Comparison of ENCODE assay signal across 15 cellular contexts in genomic region chr4:4269326-4269725, GRCh38. TPM values are rescaled to one million over a fixed set of nuclear protein-coding genes. Genes with fewer than 3 reads are reported as not detected.
DNase-seq lines count a peak whose midpoint lies in the region; ATAC-seq and TF ChIP-seq lines count a peak whose summit lies in the region.
"Had no signal": no experiment of that assay in that cellular context is flagged by ENCODE, and none has a peak within 500 bp of the region (broad histone marks: within the 10 kb centered on the region; RNA-seq: fewer than 3 reads in every experiment).

No MANE protein-coding gene starts in this region.

- no peak overlapping the region for H3K4ac ChIP-seq in IMR-90 (ENCODE audit: low read depth, low read length)

- H3K4me1 Mint-ChIP-seq in neural progenitor cell, result no peaks in the 10 kb centered on the region

- peaks cover 2% of the 10 kb centered on the region for H3K27me3 Mint-ChIP-seq in neural progenitor cell (ENCODE audit: insufficient read depth, low read depth)
- H3K27me3 Mint-ChIP-seq: stimulated activated naive B cell treated with anti-CD40 and anti-IgM and Interleukin-4, amounts not matched to agents 10 μg/mL and 1 μg/mL and 100 μg/mL, for 72 hours had no signal

- H3K79me2 ChIP-seq in neural progenitor cell (ENCODE audit: low read depth), result no peaks in the 10 kb centered on the region

- H3K56ac ChIP-seq in IMR-90 (ENCODE audit: extremely low read depth, insufficient read depth, low read length), result no peak overlapping the region

- H3K14ac ChIP-seq in IMR-90 (replicated peaks; ENCODE audit: low read depth, low read length), result no peak overlapping the region

- no peaks in the 10 kb centered on the region for H3K9me3 Mint-ChIP-seq in neural progenitor cell

- DNase-seq in AG04450 (ENCODE audit: low read depth, low spot score) (no peak), IMR-90 (no peak), activated gamma-delta T cell (lab: John Stamatoyannopoulos, UW) (peak; percentile 22), lower lobe of right lung (no peak), medulla oblongata (ENCODE audit: extremely low spot score) (no peak), H7 (no peak), neural progenitor cell (ENCODE audit: low spot score) (no peak), GM19238 (ENCODE audit: insufficient read length, low spot score) (no peak)
- DNase-seq: NCI-H187; SJCRH30; stimulated activated naive B cell treated with anti-CD40 and anti-IgM and Interleukin-4, amounts not matched to agents 10 μg/mL and 1 μg/mL and 100 μg/mL, for 72 hours had no signal

- intact Hi-C loops in IMR-90 (cut with micrococcal nuclease), result no loop called here
- intact Hi-C loops in lower lobe of right lung (cut with DNase I), result no loop called here

- H3K4me1 ChIP-seq in IMR-90 (ENCODE audit: control insufficient read depth, insufficient read depth, low read length), result no peaks in the 10 kb centered on the region; the same call in 1 of the 2 replicates
- H3K4me1 ChIP-seq in lower lobe of right lung, result peaks cover 5% of the 10 kb centered on the region
- no peaks in the 10 kb centered on the region for H3K4me1 ChIP-seq in neural progenitor cell
- H3K4me1 ChIP-seq: SJCRH30 had no signal

- no peak overlapping the region for H4K8ac ChIP-seq in IMR-90 (ENCODE audit: low read depth in 2 of 2, low read length in 2 of 2)

- no peaks in the 10 kb centered on the region for H3K9me1 ChIP-seq in IMR-90 (ENCODE audit: insufficient read depth, low read length)

- H4K20me1 ChIP-seq in IMR-90 (ENCODE audit: insufficient read depth, low read length), result no peaks in the 10 kb centered on the region
- no peaks in the 10 kb centered on the region for H4K20me1 ChIP-seq in neural progenitor cell (ENCODE audit: low read depth)

- no peaks in the 10 kb centered on the region for H3F3A ChIP-seq in neural progenitor cell (ENCODE audit: low read depth)

- no peak overlapping the region for H4K5ac ChIP-seq in IMR-90 (ENCODE audit: low read depth, low read length)

- no peak overlapping the region for H3K4me2 ChIP-seq in IMR-90 (ENCODE audit: low read depth, low read length)
- no peak overlapping the region for H3K4me2 ChIP-seq in neural progenitor cell

- H3K27me3 ChIP-seq in AG04450 (ENCODE audit: control insufficient read depth, insufficient read depth, low read length) (no peaks in the 10 kb centered on the region), IMR-90 (ENCODE audit: control insufficient read depth, insufficient read depth, low read length) (no peaks in the 10 kb centered on the region), lower lobe of right lung (ENCODE audit: low read depth) (no peaks in the 10 kb centered on the region), H7 (ENCODE audit: control insufficient read depth, insufficient read depth, low read length) (no peaks in the 10 kb centered on the region), neural progenitor cell (no peaks in the 10 kb centered on the region)
- H3K27me3 ChIP-seq: SJCRH30 had no signal

- H3K36me3 ChIP-seq in IMR-90 (ENCODE audit: control insufficient read depth, insufficient read depth, low read length) (peaks cover 29% of the 10 kb centered on the region), lower lobe of right lung (peaks cover 68% of the 10 kb centered on the region), H7 (replicated peaks; ENCODE audit: control insufficient read depth, insufficient read depth, low read length) (peaks cover 28% of the 10 kb centered on the region), neural progenitor cell (peaks cover 5% of the 10 kb centered on the region)

- H3K27ac Mint-ChIP-seq in neural progenitor cell, result no peak overlapping the region

- CTCF ChIA-PET in AG04450 (lab: Charles Lee) (interaction anchor here (1.8 kb wide), 1 partner anchor 10 kb away, joined by 4 read pairs; no protein-coding TSS in a partner anchor), IMR-90 (lab: Yijun Ruan, JAX) (interaction anchor here (1.6 kb wide), 1 partner anchor 9 kb away, joined by 5 read pairs; no protein-coding TSS in a partner anchor)

- H2AFZ ChIP-seq in IMR-90 (replicated peaks; ENCODE audit: low read length, poor library complexity) (no peak overlapping the region), neural progenitor cell (replicated peaks) (no peak overlapping the region)

- in situ Hi-C loops in IMR-90 (cut with MboI; ENCODE audit: low sequenced_read_pairs), result no loop called here

- WGBS in IMR-90 (ENCODE audit: extremely low coverage in 2 of 2, insufficient read length in 1 of 2), 2 experiments, result 100% methylated on average over 1 of the region's 11 CpGs; no CpG with 5 or more reads in 1 of the 2 experiments

- H3K79me1 ChIP-seq in IMR-90 (ENCODE audit: low read depth in 1 of 2, low read length in 2 of 2), result no peaks in the 10 kb centered on the region

- no peak for TF ChIP-seq RAD21 in IMR-90 (IDR thresholded peaks at IDR 0.05; ENCODE audit: low read length)

- H2BK20ac ChIP-seq in IMR-90 (ENCODE audit: low read depth, low read length), result no peak overlapping the region

- H2BK120ac ChIP-seq in IMR-90 (ENCODE audit: low read depth, low read length), result no peak overlapping the region

- no peak overlapping the region for H3K18ac ChIP-seq in IMR-90 (ENCODE audit: low read depth, low read length)

- H4K91ac ChIP-seq in IMR-90 (ENCODE audit: insufficient read depth, low read depth, low read length), result no peak overlapping the region

- H2BK15ac ChIP-seq in IMR-90 (ENCODE audit: low read depth, low read length), result no peak overlapping the region

- TF ChIP-seq CTCF in AG04450 (IDR thresholded peaks at IDR 0.05; ENCODE audit: low read depth, low read length) (no peak), IMR-90 (conservative IDR thresholded peaks at IDR 0.05; ENCODE audit: low read depth, low read length) (no peak), lower lobe of right lung (IDR thresholded peaks at IDR 0.05) (no peak), neural progenitor cell (IDR thresholded peaks at IDR 0.05) (no peak)

- TF ChIP-seq POLR2A in IMR-90 (IDR thresholded peaks at IDR 0.05; ENCODE audit: low read depth, low read length), result no peak

- POLR2A ChIA-PET in AG04450 (lab: Yijun Ruan, JAX), result no interaction called here
- POLR2A ChIA-PET in IMR-90 (lab: Charles Lee; ENCODE audit: unreplicated experiment), result no interaction called here

- no peak overlapping the region for H3K4me3 Mint-ChIP-seq in neural progenitor cell
- H3K4me3 Mint-ChIP-seq: stimulated activated naive B cell treated with anti-CD40 and anti-IgM and Interleukin-4, amounts not matched to agents 10 μg/mL and 1 μg/mL and 100 μg/mL, for 72 hours had no signal

- no peak overlapping the region for H3K9ac ChIP-seq in IMR-90 (ENCODE audit: low read depth, low read length)
- no peak overlapping the region for H3K9ac ChIP-seq in neural progenitor cell

- ATAC-seq in IMR-90 (ENCODE audit: low read depth), result no peak
- peak in 1 of 2 donors; percentile 29 for ATAC-seq in lower lobe of right lung
- ATAC-seq: stimulated activated naive B cell treated with anti-CD40 and anti-IgM and Interleukin-4, amounts not matched to agents 10 μg/mL and 1 μg/mL and 100 μg/mL, for 72 hours had no signal

- BruUV-seq in IMR-90 (replicated peaks; lab: Mats Ljungman, UMichigan), result no TSS peak

- H2AK5ac ChIP-seq in IMR-90 (ENCODE audit: low read depth, low read length), result no peak overlapping the region

- H3K9me3 ChIP-seq in AG04450 (ENCODE audit: control insufficient read depth, insufficient read depth, low read length) (no peaks in the 10 kb centered on the region), IMR-90 (ENCODE audit: control insufficient read depth, insufficient read depth, low read length) (no peaks in the 10 kb centered on the region), lower lobe of right lung (no peaks in the 10 kb centered on the region), neural progenitor cell (ENCODE audit: low read depth) (no peaks in the 10 kb centered on the region)
- H3K9me3 ChIP-seq: SJCRH30 had no signal

- H3K4me3 ChIP-seq in AG04450 (ENCODE audit: low read depth, low read length) (no peak overlapping the region), IMR-90 (ENCODE audit: insufficient read depth, low read depth, low read length) (no peak overlapping the region), lower lobe of right lung (no peak overlapping the region), H7 (ENCODE audit: insufficient read depth, low read depth, low read length) (no peak overlapping the region), neural progenitor cell (no peak overlapping the region)
- H3K4me3 ChIP-seq: SJCRH30 had no signal

- dilution Hi-C loops in IMR-90 (cut with HindIII; ENCODE audit: low sequenced_read_pairs, unreplicated experiment), result no loop called here

- H2BK5ac ChIP-seq in IMR-90 (ENCODE audit: low read depth, low read length, poor library complexity, severe bottlenecking), result no peak overlapping the region

- peak overlapping the region; percentile 23 for H2AK9ac ChIP-seq in IMR-90 (replicated peaks; ENCODE audit: low read depth, low read length, poor library complexity)

- peaks cover 7% of the 10 kb centered on the region for H3K36me3 Mint-ChIP-seq in neural progenitor cell

- H3K27ac ChIP-seq in AG04450 (ENCODE audit: low read depth, low read length) (peak overlapping the region; percentile 0), IMR-90 (ENCODE audit: insufficient read depth, low read length) (no peak overlapping the region), lower lobe of right lung (peak overlapping the region; percentile 81), neural progenitor cell (no peak overlapping the region)
- H3K27ac ChIP-seq: C4-2B, SJCRH30, VCaP had no signal

- H3K23ac ChIP-seq in IMR-90 (ENCODE audit: low read depth, low read length), result no peak overlapping the region

RNA-seq across cellular contexts. Expression of gene LYAR, which starts 20.6 kb away (rescaled TPM):
- polyA plus RNA-seq in AG04450 (2011; rRNA removed), result 5.5 and 7.8 TPM in 2 replicates
- 1.1 and 2.6 TPM in 2 replicates for polyA minus RNA-seq in AG04450 (2011; rRNA and poly(A)+ RNA removed)
- total RNA-seq in IMR-90 (2012; rRNA removed), result 5.4 and 13.9 TPM in 2 replicates
- polyA plus RNA-seq in IMR-90 (2012; rRNA removed), result 7.2 and 8.2 TPM in 2 replicates
- polyA plus RNA-seq in IMR-90 (2012; cell fraction: cytosol; rRNA removed), result 1.4 and 3.6 TPM in 2 replicates
- 0.60 and 3.7 TPM in 2 replicates for polyA plus RNA-seq in IMR-90 (2012; cell fraction: nucleus; rRNA removed; ENCODE audit: low replicate concordance)
- 18.0 TPM for total RNA-seq in lower lobe of right lung
- 31.1 and 39.9 TPM in 2 replicates for total RNA-seq in H7 (2014; rRNA removed; shearing (Covaris generic))
- 22.1 and 49.0 TPM in 2 replicates for total RNA-seq in neural progenitor cell (ENCODE audit: low replicate concordance)

RNA-seq across cellular contexts. Expression of gene ZBTB49, which starts 20.7 kb away (rescaled TPM):
- polyA plus RNA-seq in AG04450 (2011; rRNA removed), result 3.9 and 4.6 TPM in 2 replicates
- polyA minus RNA-seq in AG04450 (2011; rRNA and poly(A)+ RNA removed), result 7.1 and 8.8 TPM in 2 replicates
- 4.2 and 4.8 TPM in 2 replicates for total RNA-seq in IMR-90 (2012; rRNA removed)
- polyA plus RNA-seq in IMR-90 (2012; rRNA removed), result 3.2 TPM in 2 replicates
- polyA plus RNA-seq in IMR-90 (2012; cell fraction: cytosol; rRNA removed), result 0.92 and 1.1 TPM in 2 replicates
- polyA plus RNA-seq in IMR-90 (2012; cell fraction: nucleus; rRNA removed; ENCODE audit: low replicate concordance), result 4.7 and 6.9 TPM in 2 replicates
- total RNA-seq in lower lobe of right lung, result 4.9 TPM
- 2.4 and 3.7 TPM in 2 replicates for total RNA-seq in H7 (2014; rRNA removed; shearing (Covaris generic))
- total RNA-seq in neural progenitor cell (ENCODE audit: low replicate concordance), result 13.6 and 20.2 TPM in 2 replicates

RNA-seq across cellular contexts. Expression of gene TMEM128, which starts 21.3 kb away (rescaled TPM):
- polyA plus RNA-seq in AG04450 (2011; rRNA removed), result 32.3 and 44.0 TPM in 2 replicates
- 7.9 and 13.9 TPM in 2 replicates for polyA minus RNA-seq in AG04450 (2011; rRNA and poly(A)+ RNA removed)
- total RNA-seq in IMR-90 (2012; rRNA removed), result 21.9 and 27.2 TPM in 2 replicates
- 16.3 and 22.6 TPM in 2 replicates for polyA plus RNA-seq in IMR-90 (2012; rRNA removed)
- 8.9 and 12.6 TPM in 2 replicates for polyA plus RNA-seq in IMR-90 (2012; cell fraction: cytosol; rRNA removed)
- polyA plus RNA-seq in IMR-90 (2012; cell fraction: nucleus; rRNA removed; ENCODE audit: low replicate concordance), result 3.7 and 11.2 TPM in 2 replicates
- total RNA-seq in lower lobe of right lung, result 29.2 TPM
- 40.6 and 45.6 TPM in 2 replicates for total RNA-seq in H7 (2014; rRNA removed; shearing (Covaris generic))
- 61.3 and 89.3 TPM in 2 replicates for total RNA-seq in neural progenitor cell (ENCODE audit: low replicate concordance)

RNA-seq across cellular contexts. Expression of gene OTOP1, which starts 42.6 kb away (rescaled TPM):
- not detected in 2 replicates for polyA plus RNA-seq in AG04450 (2011; rRNA removed)
- polyA minus RNA-seq in AG04450 (2011; rRNA and poly(A)+ RNA removed), result not detected in 2 replicates
- total RNA-seq in IMR-90 (2012; rRNA removed), result not detected in 2 replicates
- polyA plus RNA-seq in IMR-90 (2012; rRNA removed), result not detected in 2 replicates
- polyA plus RNA-seq in IMR-90 (2012; cell fraction: cytosol; rRNA removed), result not detected in 2 replicates
- not detected in 2 replicates for polyA plus RNA-seq in IMR-90 (2012; cell fraction: nucleus; rRNA removed; ENCODE audit: low replicate concordance)
- total RNA-seq in lower lobe of right lung, result not detected
- not detected in 2 replicates for total RNA-seq in H7 (2014; rRNA removed; shearing (Covaris generic))
- total RNA-seq in neural progenitor cell (ENCODE audit: low replicate concordance), result not detected in 2 replicates
- total RNA-seq: G401, pulmonary artery endothelial cell, SJCRH30 had no signal

Comparison
In these comparisons a context has a peak if more than half of its experiments do, and no peak if none do; other contexts are left out.
1. H3K27ac ChIP-seq: peak in AG04450 (single experiment) and lower lobe of right lung (single experiment); none in IMR-90 (single experiment) and neural progenitor cell (single experiment).